8 cellular contexts compared by ENCODE assay signal in genomic region chr7:16564909-16565426, GRCh38. TPM values are rescaled to one million over a fixed set of nuclear protein-coding genes. Genes with fewer than 3 reads are reported as not detected.
DNase-seq lines count a peak whose midpoint lies in the region; ATAC-seq and TF ChIP-seq lines count a peak whose summit lies in the region.

No MANE protein-coding gene starts in this region.

- intact Hi-C loops in natural killer cell (cut with micrococcal nuclease), result loop anchor here (1.0 to 10.0 kb wide), 3 partner anchors 80 to 487 kb away; partner anchors contain the start of genes ANKMY2 and BZW2

- CTCF ChIA-PET in HEK293 (lab: Yijun Ruan, JAX), result interaction anchor here (0.5 to 3.4 kb wide), 42 partner anchors 8 to 812 kb away, joined by 3 to 71 read pairs (median 5); partner anchors contain the start of genes AGR3, CRPPA and SOSTDC1

- TF ChIP-seq POLR2A in NB4 (IDR thresholded peaks at IDR 0.05; ENCODE audit: extremely low read depth, insufficient read length), result no peak
- no peak for TF ChIP-seq POLR2A in erythroblast (IDR thresholded peaks at IDR 0.05; ENCODE audit: low read length)

- peaks cover 9 to 17% of the 10 kb centered on the region in 2 donors for H3K27me3 Mint-ChIP-seq in natural killer cell (ENCODE audit: low read depth in 2 of 2)

- peak; percentile 44 to 55 for ATAC-seq in activated naive CD4-positive, alpha-beta T cell treated with anti-CD3 and anti-CD28 coated beads, Interleukin-2, amount 50 U/mL, for 72 hours
- ATAC-seq in natural killer cell, result peak in 2 of 3 donors; percentile 46 to 68

- no peaks in the 10 kb centered on the region for H3K36me3 Mint-ChIP-seq in activated naive CD4-positive, alpha-beta T cell treated with anti-CD3 and anti-CD28 coated beads, Interleukin-2, amount 50 U/mL, for 72 hours
- no peaks in the 10 kb centered on the region for H3K36me3 Mint-ChIP-seq in natural killer cell

- peaks cover 22% of the 10 kb centered on the region in 2 donors for H3K4me1 Mint-ChIP-seq in natural killer cell

- POLR2A ChIA-PET in HEK293 (lab: Yijun Ruan, JAX), result interaction anchor here (1.2 kb wide), 1 partner anchor 144 kb away, joined by 8 read pairs; no protein-coding TSS in a partner anchor

- no peak overlapping the region for H3K9ac ChIP-seq in SK-N-MC (ENCODE audit: insufficient read length)

- H3K4me3 ChIP-seq in HEK293 (ENCODE audit: low read depth, low read length) (no peak overlapping the region), NB4 (ENCODE audit: low read depth, low read length) (no peak overlapping the region), SK-N-MC (no peak overlapping the region)

- H3K36me3 ChIP-seq in HEK293 (ENCODE audit: control insufficient read depth in 2 of 2, insufficient read depth in 1 of 2, low read length in 2 of 2) (no peaks in the 10 kb centered on the region), SK-N-MC (ENCODE audit: insufficient read depth, low read length) (no peaks in the 10 kb centered on the region)

- H3K9me3 Mint-ChIP-seq in activated naive CD4-positive, alpha-beta T cell treated with anti-CD3 and anti-CD28 coated beads, Interleukin-2, amount 50 U/mL, for 72 hours, result no peaks in the 10 kb centered on the region
- H3K9me3 Mint-ChIP-seq in natural killer cell, result no peaks in the 10 kb centered on the region

- H3K4me3 Mint-ChIP-seq in natural killer cell, result peak overlapping the region; percentile 76

- H3K4me1 ChIP-seq in HEK293 (ENCODE audit: control insufficient read depth, insufficient read depth, low read length), result no peaks in the 10 kb centered on the region

- DNase-seq in activated naive CD4-positive, alpha-beta T cell treated with anti-CD3 and anti-CD28 coated beads, Interleukin-2, amount 50 U/mL, for 72 hours (ENCODE audit: low spot score in 2 of 2), result no peak
- DNase-seq in activated naive CD4-positive, alpha-beta T cell treated with Interleukin-2 at 50 U/mL for 16 hours, result no peak
- DNase-seq in NB4 (ENCODE audit: low read depth), result peak; percentile 66
- DNase-seq in SK-N-MC (ENCODE audit: low read depth, low spot score), result peak; percentile 61
- DNase-seq in erythroblast (lab: John Stamatoyannopoulos, UW), result peak; percentile 51 to 70
- no peak for DNase-seq in natural killer cell
- no peak for DNase-seq in stimulated activated naive CD4-positive, alpha-beta T cell treated with Interleukin-2 at 50 U/mL for 16 hours (lab: John Stamatoyannopoulos, UW)

- H3K27ac Mint-ChIP-seq in activated naive CD4-positive, alpha-beta T cell treated with anti-CD3 and anti-CD28 coated beads, Interleukin-2, amount 50 U/mL, for 72 hours, result peak overlapping the region; percentile 46 to 87
- peak overlapping the region; percentile 78 for H3K27ac Mint-ChIP-seq in natural killer cell

- no peaks in the 10 kb centered on the region for H3K9me3 ChIP-seq in HEK293 (ENCODE audit: control insufficient read depth, insufficient read depth, low read depth, low read length)
- H3K9me3 ChIP-seq in SK-N-MC (ENCODE audit: low read depth, low read length), result no peaks in the 10 kb centered on the region

- TF ChIP-seq CTCF in HEK293 (tag by site-specific recombination; IDR thresholded peaks at IDR 0.05) (no peak), NB4 (IDR thresholded peaks at IDR 0.05; ENCODE audit: low read depth, low read length) (peak; percentile 70), natural killer cell (IDR thresholded peaks at IDR 0.05) (peak; percentile 84)

- H3K27ac ChIP-seq in HEK293 (ENCODE audit: extremely low read depth, low read depth, low read length), result no peak overlapping the region
- H3K27ac ChIP-seq in SK-N-MC, result no peak overlapping the region

TF ChIP-seq in HEK293, 187 proteins besides CTCF, POLR2A, EP300 and RAD21:
- TF ChIP-seq ZNF660 (tag by site-specific recombination; IDR thresholded peaks at IDR 0.05) (0 out of 2 replicates have a peak, but pooled peaks have one; percentile 23), ZNF654 (tag by site-specific recombination; IDR thresholded peaks at IDR 0.05; ENCODE audit: low read depth) (peak; percentile 72), ZFHX2 (tag by site-specific recombination; conservative IDR thresholded peaks at IDR 0.05) (peak; percentile 47), ZNF521 (tag by site-specific recombination; IDR thresholded peaks at IDR 0.05) (no peak)

RNA-seq across cellular contexts. Expression of gene LRRC72, which starts 38.3 kb away (rescaled TPM):
- total RNA-seq in activated naive CD4-positive, alpha-beta T cell treated with anti-CD3 and anti-CD28 coated beads, Interleukin-2, amount 50 U/mL, for 72 hours, result not detected
- total RNA-seq in natural killer cell, result not detected

Comparison
In these comparisons a context has a peak if more than half of its experiments do, and no peak if none do; other contexts are left out.
1. DNase-seq: peak in NB4 (single experiment), SK-N-MC (single experiment) and erythroblast (2 of 2); none in activated naive CD4-positive, alpha-beta T cell treated with anti-CD3 and anti-CD28 coated beads, Interleukin-2, amount 50 U/mL, for 72 hours (0 of 2), activated naive CD4-positive, alpha-beta T cell treated with Interleukin-2 at 50 U/mL for 16 hours (single experiment), natural killer cell (single experiment) and stimulated activated naive CD4-positive, alpha-beta T cell treated with Interleukin-2 at 50 U/mL for 16 hours (single experiment).